Comparison of ENCODE assay signal across 30 cellular contexts in the genomic region with DNA sequence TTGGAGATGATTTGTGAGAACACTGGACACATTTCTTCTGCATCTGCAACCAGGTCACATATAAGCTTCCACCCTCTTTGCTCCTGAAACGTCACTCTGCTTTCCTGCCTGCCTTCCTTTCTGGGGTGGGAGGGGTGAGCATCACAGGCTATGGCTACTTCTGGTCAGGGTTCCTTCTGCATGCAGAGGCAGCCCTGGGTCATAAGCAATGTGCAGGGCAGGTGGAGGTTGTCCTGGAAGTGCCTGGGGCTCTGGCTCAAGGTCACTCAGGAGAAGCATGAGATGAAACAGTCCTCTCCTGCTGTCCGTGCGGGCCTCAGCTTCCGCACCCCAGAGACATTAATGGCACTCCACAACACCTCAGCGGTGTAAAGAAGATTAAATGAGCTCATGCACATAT. TPM values are rescaled to one million over a fixed set of nuclear protein-coding genes. Genes with fewer than 3 reads are reported as not detected.
"Had no signal": no experiment of that assay in that cellular context is flagged by ENCODE, and none has a peak within 500 bp of the region (broad histone marks: within the 10 kb centered on the region; RNA-seq: fewer than 3 reads in every experiment).

No MANE protein-coding gene starts in this region.

- H3K27me3 Mint-ChIP-seq: activated naive CD4-positive, alpha-beta T cell treated with anti-CD3 and anti-CD28 coated beads, Interleukin-2, amount 50 U/mL, for 24 hours had no signal

- H3K9me3 ChIP-seq: ascending aorta, body of pancreas, MG63 had no signal

- DNase-seq: activated CD4-positive, alpha-beta T cell treated with anti-CD3 and anti-CD28 coated beads for 48 hours; activated CD4-positive, alpha-beta T cell treated with anti-CD3 and anti-CD28 coated beads, Interleukin-2, amount 50 U/mL, for 4 hours; activated CD4-positive, CD25-positive, alpha-beta regulatory T cell treated with anti-CD3 and anti-CD28 coated beads, Interleukin-2, amount 50 U/mL, for 72 hours; activated gamma-delta T cell treated with Interleukin-2 at 50 U/mL for 16 hours; activated T-cell treated with anti-CD3 and anti-CD28 coated beads, Interleukin-2, amount 50 U/mL, for 4 hours; amniotic stem cell; body of pancreas; central memory CD4-positive, alpha-beta T cell; MG63; MV-4-11; NCI-H1092 treated with DMSO at 0.1 percent for 48 hours; NCI-H1417 treated with DMSO at 0.1 percent for 48 hours; NCI-H1694; NCI-H2029; NCI-H2107; NCI-H2171 treated with DMSO at 0.1 percent for 48 hours; NCI-H226; NCI-H510A; NCI-H526 treated with DMSO at 0.1 percent for 48 hours; NCI-H82; SIG-M5; T-helper 17 cell; T-helper 9 cell had no signal

- ATAC-seq: activated T-cell treated with anti-CD3 and anti-CD28 coated beads, Interleukin-2, amount 50 U/mL, for 4 hours; activated T-helper 17 cell treated with anti-CD3 and anti-CD28 coated beads, Interleukin-2, amount 50 U/mL, for 72 hours; body of pancreas; T-helper 17 cell; WTC11 had no signal

- H3K27ac ChIP-seq: ascending aorta, body of pancreas had no signal

- H3K27me3 ChIP-seq: ascending aorta, body of pancreas, MG63 had no signal

- H3K36me3 Mint-ChIP-seq: WTC11 had no signal

- H3K27ac Mint-ChIP-seq: activated naive CD4-positive, alpha-beta T cell treated with anti-CD3 and anti-CD28 coated beads, Interleukin-2, amount 50 U/mL, for 24 hours; activated T-helper 17 cell treated with anti-CD3 and anti-CD28 coated beads, Interleukin-2, amount 50 U/mL, for 72 hours; T-helper 17 cell; WTC11 had no signal

- H3K36me3 ChIP-seq: ascending aorta, MG63 had no signal

- H3K4me3 Mint-ChIP-seq: activated naive CD4-positive, alpha-beta T cell treated with anti-CD3 and anti-CD28 coated beads, Interleukin-2, amount 50 U/mL, for 24 hours; activated T-cell treated with anti-CD3 and anti-CD28 coated beads, Interleukin-2, amount 50 U/mL, for 4 hours; activated T-helper 17 cell treated with anti-CD3 and anti-CD28 coated beads, Interleukin-2, amount 50 U/mL, for 72 hours; T-helper 17 cell; WTC11 had no signal

- H3K4me1 ChIP-seq: ascending aorta had no signal

- H3K4me3 ChIP-seq: ascending aorta, body of pancreas, MG63 had no signal

- H3K9me3 Mint-ChIP-seq: activated naive CD4-positive, alpha-beta T cell treated with anti-CD3 and anti-CD28 coated beads, Interleukin-2, amount 50 U/mL, for 24 hours; activated T-helper 17 cell treated with anti-CD3 and anti-CD28 coated beads, Interleukin-2, amount 50 U/mL, for 72 hours had no signal

- H3K4me1 Mint-ChIP-seq: activated naive CD4-positive, alpha-beta T cell treated with anti-CD3 and anti-CD28 coated beads, Interleukin-2, amount 50 U/mL, for 24 hours; activated T-helper 17 cell treated with anti-CD3 and anti-CD28 coated beads, Interleukin-2, amount 50 U/mL, for 72 hours had no signal

RNA-seq across cellular contexts. Expression of a gene that starts 15.1 kb away (rescaled TPM):
- total RNA-seq: activated T-cell treated with anti-CD3 and anti-CD28 coated beads, Interleukin-2, amount 50 U/mL, for 4 hours; activated T-helper 17 cell treated with anti-CD3 and anti-CD28 coated beads, Interleukin-2, amount 50 U/mL, for 72 hours; ascending aorta; bronchial epithelial cell; OCI-LY7; RPMI7951 had no signal
